Comparison of ENCODE assay signal across 19 cellular contexts in the genomic region with DNA sequence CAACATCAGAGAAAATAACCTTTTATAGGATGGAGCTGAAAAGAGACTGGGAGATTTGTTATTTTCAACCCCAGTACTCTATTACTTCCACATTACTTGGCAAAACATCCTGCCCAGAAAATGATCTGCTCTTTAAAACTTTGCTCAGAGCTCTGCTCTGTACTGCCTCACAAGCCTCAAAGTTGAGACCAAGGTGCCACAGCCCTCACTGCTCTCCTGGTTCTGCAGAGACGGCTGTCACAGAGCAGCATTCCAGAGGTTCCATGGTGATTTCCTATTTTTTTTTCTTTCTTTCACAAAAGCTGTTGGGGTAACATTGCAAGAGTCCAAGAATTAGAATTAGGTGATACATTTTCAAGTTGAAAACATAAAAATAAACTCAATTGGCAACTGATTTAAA.
DNase-seq lines count a peak whose midpoint lies in the region; ATAC-seq and TF ChIP-seq lines count a peak whose summit lies in the region.
"Had no signal": no experiment of that assay in that cellular context is flagged by ENCODE, and none has a peak within 500 bp of the region (broad histone marks: within the 10 kb centered on the region; RNA-seq: fewer than 3 reads in every experiment).

No MANE protein-coding gene starts in this region.

- H3K36me3 Mint-ChIP-seq in mesothelial cell of epicardium (no peaks in the 10 kb centered on the region), progenitor cell of endocrine pancreas (ENCODE audit: insufficient read depth) (no peaks in the 10 kb centered on the region)
- H3K36me3 Mint-ChIP-seq in activated naive CD4-positive, alpha-beta T cell treated with anti-CD3 and anti-CD28 coated beads, Interleukin-2, amount 10 ng/mL, durations not matched to agents 7 days and 5 days = no peaks in the 10 kb centered on the region

- CTCF ChIA-PET in activated naive CD4-positive, alpha-beta T cell treated with anti-CD3 and anti-CD28 coated beads, Interleukin-2, amount 10 ng/mL, durations not matched to agents 7 days and 5 days (lab: Charles Lee) = no interaction called here

- intact Hi-C loops in dorsolateral prefrontal cortex (cut with DNase I) = no loop called here

- no peak for ATAC-seq in HG03139 (IDR thresholded peaks at IDR 0.05; ENCODE audit: unreplicated experiment)
- ATAC-seq: A549, HCT116, HepG2 had no signal

- H3K4me1 Mint-ChIP-seq in mesothelial cell of epicardium (peaks cover 26% of the 10 kb centered on the region), progenitor cell of endocrine pancreas (ENCODE audit: low read depth) (peaks cover 29% of the 10 kb centered on the region)
- H3K4me1 Mint-ChIP-seq in activated naive CD4-positive, alpha-beta T cell treated with anti-CD3 and anti-CD28 coated beads, Interleukin-2, amount 10 ng/mL, durations not matched to agents 7 days and 5 days = no peaks in the 10 kb centered on the region
- H3K4me1 Mint-ChIP-seq: IgD-negative memory B cell had no signal

- DNase-seq in SJCRH30 (peak in 1 of 2 experiments; percentile 27), caudate nucleus (lab: John Stamatoyannopoulos, UW) (peak in 1 of 61 donors; percentile 5), mesothelial cell of epicardium (ENCODE audit: low spot score in 2 of 2, unreplicated experiment in 2 of 2) (no peak), progenitor cell of endocrine pancreas (ENCODE audit: low spot score, unreplicated experiment) (no peak), KBM-7 (no peak), dorsolateral prefrontal cortex (no peak)
- no peak for DNase-seq in activated naive CD4-positive, alpha-beta T cell treated with anti-CD3 and anti-CD28 coated beads, Interleukin-2, amount 10 ng/mL, durations not matched to agents 7 days and 5 days
- DNase-seq: AML-193; Caco-2; CD4-positive, alpha-beta T cell; GOT3; H7; HFFc6 had no signal

- H3K9me3 Mint-ChIP-seq in mesothelial cell of epicardium = no peaks in the 10 kb centered on the region
- H3K9me3 Mint-ChIP-seq in progenitor cell of endocrine pancreas (ENCODE audit: low read depth) = no peaks in the 10 kb centered on the region
- no peaks in the 10 kb centered on the region for H3K9me3 Mint-ChIP-seq in activated naive CD4-positive, alpha-beta T cell treated with anti-CD3 and anti-CD28 coated beads, Interleukin-2, amount 10 ng/mL, durations not matched to agents 7 days and 5 days
- H3K9me3 Mint-ChIP-seq: CD4-positive, alpha-beta T cell; HFFc6; IgD-negative memory B cell had no signal

- no peak overlapping the region for H3K4me3 ChIP-seq in SJCRH30
- H3K4me3 ChIP-seq in dorsolateral prefrontal cortex = no peak overlapping the region
- H3K4me3 ChIP-seq: A549 had no signal

- peaks cover 58% of the 10 kb centered on the region for H3K4me1 ChIP-seq in SJCRH30
- H3K4me1 ChIP-seq: A549 had no signal

- in situ Hi-C loops in KBM-7 (cut with MboI; ENCODE audit: low pct_unique_long_range_greater_than_20kb, low sequenced_read_pairs) = no loop called here

- TF ChIP-seq CTCF in mesothelial cell of epicardium (IDR thresholded peaks at IDR 0.05; ENCODE audit: unreplicated experiment) (no peak), progenitor cell of endocrine pancreas (IDR thresholded peaks at IDR 0.05; ENCODE audit: unreplicated experiment) (no peak), dorsolateral prefrontal cortex (IDR thresholded peaks at IDR 0.05 in 54 of 56, conservative IDR thresholded peaks at IDR 0.05 in 2 of 56; ENCODE audit: low read depth in 1 of 56, partially characterized antibody in 56 of 56) (no peak)

- H3K27me3 Mint-ChIP-seq in mesothelial cell of epicardium (ENCODE audit: low read depth) (no peaks in the 10 kb centered on the region), progenitor cell of endocrine pancreas (no peaks in the 10 kb centered on the region)
- no peaks in the 10 kb centered on the region for H3K27me3 Mint-ChIP-seq in activated naive CD4-positive, alpha-beta T cell treated with anti-CD3 and anti-CD28 coated beads, Interleukin-2, amount 10 ng/mL, durations not matched to agents 7 days and 5 days
- H3K27me3 Mint-ChIP-seq: CD4-positive, alpha-beta T cell; IgD-negative memory B cell had no signal

- H3K9me3 ChIP-seq in SJCRH30 (replicated peaks) = no peaks in the 10 kb centered on the region
- H3K9me3 ChIP-seq: A549, Caco-2 had no signal

- H3K4me3 Mint-ChIP-seq in mesothelial cell of epicardium (no peak overlapping the region), progenitor cell of endocrine pancreas (ENCODE audit: low read depth) (no peak overlapping the region)
- H3K4me3 Mint-ChIP-seq in activated naive CD4-positive, alpha-beta T cell treated with anti-CD3 and anti-CD28 coated beads, Interleukin-2, amount 10 ng/mL, durations not matched to agents 7 days and 5 days = no peak overlapping the region
- H3K4me3 Mint-ChIP-seq: CD4-positive, alpha-beta T cell; HFFc6; IgD-negative memory B cell had no signal

- H3K36me3 ChIP-seq in SJCRH30 = no peaks in the 10 kb centered on the region

- H3K27ac ChIP-seq in SJCRH30 (peak overlapping the region; percentile 58), caudate nucleus (ENCODE audit: low read depth, low read length) (peak overlapping the region; percentile 67), dorsolateral prefrontal cortex (peak overlapping the region in 1 of 59 donors; percentile 15)
- H3K27ac ChIP-seq: A549, C4-2B had no signal

- H3K27ac Mint-ChIP-seq in mesothelial cell of epicardium = peak overlapping the region; percentile 14
- peak overlapping the region; percentile 54 for H3K27ac Mint-ChIP-seq in progenitor cell of endocrine pancreas
- H3K27ac Mint-ChIP-seq in activated naive CD4-positive, alpha-beta T cell treated with anti-CD3 and anti-CD28 coated beads, Interleukin-2, amount 10 ng/mL, durations not matched to agents 7 days and 5 days = no peak overlapping the region
- H3K27ac Mint-ChIP-seq: CD4-positive, alpha-beta T cell; HFFc6; IgD-negative memory B cell had no signal

- no peaks in the 10 kb centered on the region for H3K27me3 ChIP-seq in SJCRH30
- H3K27me3 ChIP-seq in dorsolateral prefrontal cortex = no peaks in the 10 kb centered on the region
